ENCODE assay signal across 9 cellular contexts in the genomic region with DNA sequence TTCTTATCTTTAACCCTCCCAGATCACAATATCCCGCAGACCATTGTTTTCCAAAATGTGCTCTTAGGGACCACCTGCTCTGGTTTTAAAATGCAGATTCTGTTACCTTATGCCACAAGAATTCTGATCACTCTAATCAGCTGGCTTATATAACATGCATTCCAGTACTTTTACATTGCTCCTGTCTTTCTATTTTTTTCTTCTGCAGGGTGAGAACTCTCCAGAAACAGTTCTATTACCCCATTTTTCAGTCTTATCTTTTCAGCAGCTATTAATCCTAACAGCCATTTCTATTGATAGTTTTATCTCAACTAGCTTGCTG. TPM values are rescaled to one million over a fixed set of nuclear protein-coding genes. Genes with fewer than 3 reads are reported as not detected.
DNase-seq lines count a peak whose midpoint lies in the region; ATAC-seq and TF ChIP-seq lines count a peak whose summit lies in the region.
"Had no signal": no experiment of that assay in that cellular context is flagged by ENCODE, and none has a peak within 500 bp of the region (broad histone marks: within the 10 kb centered on the region; RNA-seq: fewer than 3 reads in every experiment).

No MANE protein-coding gene starts in this region.

- intact Hi-C loops in heart right ventricle (cut with DNase I) (loop anchor here in 8 of 10 donors (2.0 to 10.0 kb wide), 6 partner anchors 67 to 349 kb away; a partner anchor contains a TSS), Right ventricle myocardium superior (cut with DNase I) (loop anchor here (10.0 kb wide), 1 partner anchor 69 kb away; a partner anchor contains a TSS)

- H3K4me3 ChIP-seq in heart right ventricle (peak overlapping the region; percentile 19 to 100 (median 96)), choroid plexus epithelial cell (ENCODE audit: low read depth, low read length) (peak overlapping the region; percentile 99), muscle layer of colon (ENCODE audit: low read depth in 1 of 2, low read length in 2 of 2) (peak overlapping the region in 1 of 2 donors; percentile 58), urinary bladder (ENCODE audit: low read depth, low read length) (peak overlapping the region; percentile 54)

- H3K36me3 ChIP-seq in heart right ventricle: peaks cover 0 to 45% (median 0%) of the 10 kb centered on the region in 9 donors
- H3K36me3 ChIP-seq in muscle layer of colon (ENCODE audit: insufficient read depth, low read length): no peaks in the 10 kb centered on the region
- peaks cover 3% of the 10 kb centered on the region for H3K36me3 ChIP-seq in urinary bladder (ENCODE audit: insufficient read depth)

- H3K9me3 ChIP-seq in heart right ventricle (no peaks in the 10 kb centered on the region), muscle layer of colon (ENCODE audit: low read length) (no peaks in the 10 kb centered on the region)

- no peak for TF ChIP-seq CTCF in heart right ventricle (IDR thresholded peaks at IDR 0.05)
- TF ChIP-seq CTCF in choroid plexus epithelial cell (conservative IDR thresholded peaks at IDR 0.05; ENCODE audit: low read depth, low read length): no peak

- peak overlapping the region; percentile 71 for H3K9ac ChIP-seq in muscle layer of colon (ENCODE audit: low read length)

- 7 to 11% methylated on average over 1 of the region's 1 CpG for WGBS in heart right ventricle, 2 donors
- WGBS in urinary bladder: 35% methylated on average over 1 of the region's 1 CpG

- peak overlapping the region; percentile 98 to 100 (median 100) for H3K27ac ChIP-seq in heart right ventricle
- peak overlapping the region; percentile 64 for H3K27ac ChIP-seq in muscle layer of colon (ENCODE audit: low read depth, low read length)
- H3K27ac ChIP-seq in urinary bladder (ENCODE audit: low read depth): no peak overlapping the region

- DNase-seq in heart right ventricle: no peak
- no peak for DNase-seq in Right ventricle myocardium superior
- DNase-seq in choroid plexus epithelial cell (ENCODE audit: low read depth): no peak
- DNase-seq in A172 (ENCODE audit: low spot score): no peak

- H3K4me1 ChIP-seq in heart right ventricle (peaks cover 5 to 76% (median 67%) of the 10 kb centered on the region in 9 donors), muscle layer of colon (ENCODE audit: insufficient read depth, low read length) (peaks cover 38% of the 10 kb centered on the region), urinary bladder (ENCODE audit: insufficient read depth) (peaks cover 2% of the 10 kb centered on the region)

- ATAC-seq in heart right ventricle: no peak
- ATAC-seq in Right ventricle myocardium superior (ENCODE audit: poor library complexity): no peak
- ATAC-seq in HG02840 (IDR thresholded peaks at IDR 0.05; ENCODE audit: low FRiP score, unreplicated experiment): no peak
- no peak for ATAC-seq in HG03342 (IDR thresholded peaks at IDR 0.05; ENCODE audit: unreplicated experiment)
- ATAC-seq: Panc1 had no signal

- H3K27me3 ChIP-seq in heart right ventricle (no peaks in the 10 kb centered on the region), muscle layer of colon (ENCODE audit: control insufficient read depth in 1 of 2, insufficient read depth in 2 of 2, low read length in 2 of 2) (no peaks in the 10 kb centered on the region)

RNA-seq across cellular contexts. Expression of a gene that starts 2.8 kb away (rescaled TPM):
- total RNA-seq in heart right ventricle: 100 to 1,000 TPM; 434 to 636 (median 511) TPM
- 100 to 1,000 TPM; 272 to 343 TPM for polyA plus RNA-seq in heart right ventricle
- 516 TPM for total RNA-seq in Right ventricle myocardium superior
- 509 TPM for total RNA-seq in urinary bladder
- 657 TPM for polyA plus RNA-seq in urinary bladder
- 147 and 160 TPM in 2 replicates for total RNA-seq in A172 (2014; rRNA removed; shearing (Covaris generic))
